ENCODE assay signal across 1 cellular context in genomic region chr1:85681087-85681486, GRCh38.
A peak's percentile ranks its signal among the peaks of the same experiment; 100 is the strongest.
TF ChIP-seq lines count a peak whose summit lies in the region.

No MANE protein-coding gene starts in this region.

TF ChIP-seq in HepG2, 621 proteins besides CTCF, POLR2A, EP300 and RAD21 (continued from another document and continues in another):
- TF ChIP-seq, protein P1, sequence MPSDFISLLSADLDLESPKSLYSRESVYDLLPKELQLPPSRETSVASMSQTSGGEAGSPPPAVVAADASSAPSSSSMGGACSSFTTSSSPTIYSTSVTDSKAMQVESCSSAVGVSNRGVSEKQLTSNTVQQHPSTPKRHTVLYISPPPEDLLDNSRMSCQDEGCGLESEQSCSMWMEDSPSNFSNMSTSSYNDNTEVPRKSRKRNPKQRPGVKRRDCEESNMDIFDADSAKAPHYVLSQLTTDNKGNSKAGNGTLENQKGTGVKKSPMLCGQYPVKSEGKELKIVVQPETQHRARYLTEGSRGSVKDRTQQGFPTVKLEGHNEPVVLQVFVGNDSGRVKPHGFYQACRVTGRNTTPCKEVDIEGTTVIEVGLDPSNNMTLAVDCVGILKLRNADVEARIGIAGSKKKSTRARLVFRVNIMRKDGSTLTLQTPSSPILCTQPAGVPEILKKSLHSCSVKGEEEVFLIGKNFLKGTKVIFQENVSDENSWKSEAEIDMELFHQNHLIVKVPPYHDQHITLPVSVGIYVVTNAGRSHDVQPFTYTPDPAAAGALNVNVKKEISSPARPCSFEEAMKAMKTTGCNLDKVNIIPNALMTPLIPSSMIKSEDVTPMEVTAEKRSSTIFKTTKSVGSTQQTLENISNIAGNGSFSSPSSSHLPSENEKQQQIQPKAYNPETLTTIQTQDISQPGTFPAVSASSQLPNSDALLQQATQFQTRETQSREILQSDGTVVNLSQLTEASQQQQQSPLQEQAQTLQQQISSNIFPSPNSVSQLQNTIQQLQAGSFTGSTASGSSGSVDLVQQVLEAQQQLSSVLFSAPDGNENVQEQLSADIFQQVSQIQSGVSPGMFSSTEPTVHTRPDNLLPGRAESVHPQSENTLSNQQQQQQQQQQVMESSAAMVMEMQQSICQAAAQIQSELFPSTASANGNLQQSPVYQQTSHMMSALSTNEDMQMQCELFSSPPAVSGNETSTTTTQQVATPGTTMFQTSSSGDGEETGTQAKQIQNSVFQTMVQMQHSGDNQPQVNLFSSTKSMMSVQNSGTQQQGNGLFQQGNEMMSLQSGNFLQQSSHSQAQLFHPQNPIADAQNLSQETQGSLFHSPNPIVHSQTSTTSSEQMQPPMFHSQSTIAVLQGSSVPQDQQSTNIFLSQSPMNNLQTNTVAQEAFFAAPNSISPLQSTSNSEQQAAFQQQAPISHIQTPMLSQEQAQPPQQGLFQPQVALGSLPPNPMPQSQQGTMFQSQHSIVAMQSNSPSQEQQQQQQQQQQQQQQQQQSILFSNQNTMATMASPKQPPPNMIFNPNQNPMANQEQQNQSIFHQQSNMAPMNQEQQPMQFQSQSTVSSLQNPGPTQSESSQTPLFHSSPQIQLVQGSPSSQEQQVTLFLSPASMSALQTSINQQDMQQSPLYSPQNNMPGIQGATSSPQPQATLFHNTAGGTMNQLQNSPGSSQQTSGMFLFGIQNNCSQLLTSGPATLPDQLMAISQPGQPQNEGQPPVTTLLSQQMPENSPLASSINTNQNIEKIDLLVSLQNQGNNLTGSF (CRISPR knock-in tag; IDR thresholded peaks at IDR 0.05): no peak
- TF ChIP-seq NONO (IDR thresholded peaks at IDR 0.05): no peak
- no peak for TF ChIP-seq NONO (CRISPR knock-in tag; conservative IDR thresholded peaks at IDR 0.05)
- TF ChIP-seq, protein P2, sequence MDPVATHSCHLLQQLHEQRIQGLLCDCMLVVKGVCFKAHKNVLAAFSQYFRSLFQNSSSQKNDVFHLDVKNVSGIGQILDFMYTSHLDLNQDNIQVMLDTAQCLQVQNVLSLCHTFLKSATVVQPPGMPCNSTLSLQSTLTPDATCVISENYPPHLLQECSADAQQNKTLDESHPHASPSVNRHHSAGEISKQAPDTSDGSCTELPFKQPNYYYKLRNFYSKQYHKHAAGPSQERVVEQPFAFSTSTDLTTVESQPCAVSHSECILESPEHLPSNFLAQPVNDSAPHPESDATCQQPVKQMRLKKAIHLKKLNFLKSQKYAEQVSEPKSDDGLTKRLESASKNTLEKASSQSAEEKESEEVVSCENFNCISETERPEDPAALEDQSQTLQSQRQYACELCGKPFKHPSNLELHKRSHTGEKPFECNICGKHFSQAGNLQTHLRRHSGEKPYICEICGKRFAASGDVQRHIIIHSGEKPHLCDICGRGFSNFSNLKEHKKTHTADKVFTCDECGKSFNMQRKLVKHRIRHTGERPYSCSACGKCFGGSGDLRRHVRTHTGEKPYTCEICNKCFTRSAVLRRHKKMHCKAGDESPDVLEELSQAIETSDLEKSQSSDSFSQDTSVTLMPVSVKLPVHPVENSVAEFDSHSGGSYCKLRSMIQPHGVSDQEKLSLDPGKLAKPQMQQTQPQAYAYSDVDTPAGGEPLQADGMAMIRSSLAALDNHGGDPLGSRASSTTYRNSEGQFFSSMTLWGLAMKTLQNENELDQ (CRISPR knock-in tag; IDR thresholded peaks at IDR 0.05; ENCODE audit: borderline replicate concordance): no peak
- no peak for TF ChIP-seq ZNF224 (CRISPR knock-in tag; IDR thresholded peaks at IDR 0.05)
- TF ChIP-seq ZNF792 (CRISPR knock-in tag; IDR thresholded peaks at IDR 0.05): no peak
- no peak for TF ChIP-seq NR2F1 (CRISPR knock-in tag; IDR thresholded peaks at IDR 0.05)
- TF ChIP-seq, protein P3, sequence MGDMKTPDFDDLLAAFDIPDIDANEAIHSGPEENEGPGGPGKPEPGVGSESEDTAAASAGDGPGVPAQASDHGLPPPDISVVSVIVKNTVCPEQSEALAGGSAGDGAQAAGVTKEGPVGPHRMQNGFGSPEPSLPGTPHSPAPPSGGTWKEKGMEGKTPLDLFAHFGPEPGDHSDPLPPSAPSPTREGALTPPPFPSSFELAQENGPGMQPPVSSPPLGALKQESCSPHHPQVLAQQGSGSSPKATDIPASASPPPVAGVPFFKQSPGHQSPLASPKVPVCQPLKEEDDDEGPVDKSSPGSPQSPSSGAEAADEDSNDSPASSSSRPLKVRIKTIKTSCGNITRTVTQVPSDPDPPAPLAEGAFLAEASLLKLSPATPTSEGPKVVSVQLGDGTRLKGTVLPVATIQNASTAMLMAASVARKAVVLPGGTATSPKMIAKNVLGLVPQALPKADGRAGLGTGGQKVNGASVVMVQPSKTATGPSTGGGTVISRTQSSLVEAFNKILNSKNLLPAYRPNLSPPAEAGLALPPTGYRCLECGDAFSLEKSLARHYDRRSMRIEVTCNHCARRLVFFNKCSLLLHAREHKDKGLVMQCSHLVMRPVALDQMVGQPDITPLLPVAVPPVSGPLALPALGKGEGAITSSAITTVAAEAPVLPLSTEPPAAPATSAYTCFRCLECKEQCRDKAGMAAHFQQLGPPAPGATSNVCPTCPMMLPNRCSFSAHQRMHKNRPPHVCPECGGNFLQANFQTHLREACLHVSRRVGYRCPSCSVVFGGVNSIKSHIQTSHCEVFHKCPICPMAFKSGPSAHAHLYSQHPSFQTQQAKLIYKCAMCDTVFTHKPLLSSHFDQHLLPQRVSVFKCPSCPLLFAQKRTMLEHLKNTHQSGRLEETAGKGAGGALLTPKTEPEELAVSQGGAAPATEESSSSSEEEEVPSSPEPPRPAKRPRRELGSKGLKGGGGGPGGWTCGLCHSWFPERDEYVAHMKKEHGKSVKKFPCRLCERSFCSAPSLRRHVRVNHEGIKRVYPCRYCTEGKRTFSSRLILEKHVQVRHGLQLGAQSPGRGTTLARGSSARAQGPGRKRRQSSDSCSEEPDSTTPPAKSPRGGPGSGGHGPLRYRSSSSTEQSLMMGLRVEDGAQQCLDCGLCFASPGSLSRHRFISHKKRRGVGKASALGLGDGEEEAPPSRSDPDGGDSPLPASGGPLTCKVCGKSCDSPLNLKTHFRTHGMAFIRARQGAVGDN (CRISPR knock-in tag; IDR thresholded peaks at IDR 0.05): no peak
- TF ChIP-seq ZNF703 (CRISPR knock-in tag; IDR thresholded peaks at IDR 0.05; ENCODE audit: borderline replicate concordance): no peak
- no peak for TF ChIP-seq ZNF484 (CRISPR knock-in tag; IDR thresholded peaks at IDR 0.05; ENCODE audit: borderline replicate concordance, low read depth)
- TF ChIP-seq RFX3 (CRISPR knock-in tag; IDR thresholded peaks at IDR 0.05): peak; percentile 81
- TF ChIP-seq RARG (CRISPR knock-in tag; IDR thresholded peaks at IDR 0.05; ENCODE audit: low read depth): no peak
- no peak for TF ChIP-seq SP4 (CRISPR knock-in tag; IDR thresholded peaks at IDR 0.05)
- no peak for TF ChIP-seq ZNF556 (CRISPR knock-in tag; IDR thresholded peaks at IDR 0.05; ENCODE audit: borderline replicate concordance)
- TF ChIP-seq ZNF18 (CRISPR knock-in tag; IDR thresholded peaks at IDR 0.05; ENCODE audit: insufficient replicate concordance): no peak
- TF ChIP-seq ZNF646 (CRISPR knock-in tag; IDR thresholded peaks at IDR 0.05): no peak
- TF ChIP-seq ZMYM2 (CRISPR knock-in tag; IDR thresholded peaks at IDR 0.05): no peak
- TF ChIP-seq NFKBIZ (CRISPR knock-in tag; IDR thresholded peaks at IDR 0.05): no peak
- TF ChIP-seq, protein P4, sequence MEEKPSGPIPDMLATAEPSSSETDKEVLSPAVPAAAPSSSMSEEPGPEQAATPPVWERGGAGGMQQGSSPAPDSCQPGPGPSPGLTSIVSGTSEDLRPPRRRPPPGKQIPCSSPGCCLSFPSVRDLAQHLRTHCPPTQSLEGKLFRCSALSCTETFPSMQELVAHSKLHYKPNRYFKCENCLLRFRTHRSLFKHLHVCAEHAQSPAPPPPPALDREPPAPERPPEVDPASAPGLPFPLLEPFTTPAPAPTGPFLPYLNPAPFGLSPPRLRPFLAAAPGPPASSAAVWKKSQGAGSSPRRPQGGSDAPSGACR (CRISPR knock-in tag; IDR thresholded peaks at IDR 0.05): no peak
- no peak for TF ChIP-seq ARHGAP35 (CRISPR knock-in tag; IDR thresholded peaks at IDR 0.05; ENCODE audit: borderline replicate concordance)
- no peak for TF ChIP-seq WIZ (CRISPR knock-in tag; IDR thresholded peaks at IDR 0.05)
- no peak for TF ChIP-seq ZFP90 (CRISPR knock-in tag; IDR thresholded peaks at IDR 0.05; ENCODE audit: borderline replicate concordance)
- peak; percentile 69 for TF ChIP-seq SKI (IDR thresholded peaks at IDR 0.05; ENCODE audit: partially characterized antibody)
- no peak for TF ChIP-seq ISX (CRISPR knock-in tag; conservative IDR thresholded peaks at IDR 0.05)
- TF ChIP-seq FOXJ3 (CRISPR knock-in tag; IDR thresholded peaks at IDR 0.05; ENCODE audit: borderline replicate concordance): peak; percentile 96
- no peak for TF ChIP-seq BORCS8-MEF2B (CRISPR knock-in tag; IDR thresholded peaks at IDR 0.05)
- no peak for TF ChIP-seq ZNF235 (CRISPR knock-in tag; IDR thresholded peaks at IDR 0.05; ENCODE audit: borderline replicate concordance)
- TF ChIP-seq ZNF749 (CRISPR knock-in tag; IDR thresholded peaks at IDR 0.05; ENCODE audit: borderline replicate concordance): no peak
- no peak for TF ChIP-seq ELF4 (CRISPR knock-in tag; IDR thresholded peaks at IDR 0.05; ENCODE audit: borderline replicate concordance)
- TF ChIP-seq, protein P5, sequence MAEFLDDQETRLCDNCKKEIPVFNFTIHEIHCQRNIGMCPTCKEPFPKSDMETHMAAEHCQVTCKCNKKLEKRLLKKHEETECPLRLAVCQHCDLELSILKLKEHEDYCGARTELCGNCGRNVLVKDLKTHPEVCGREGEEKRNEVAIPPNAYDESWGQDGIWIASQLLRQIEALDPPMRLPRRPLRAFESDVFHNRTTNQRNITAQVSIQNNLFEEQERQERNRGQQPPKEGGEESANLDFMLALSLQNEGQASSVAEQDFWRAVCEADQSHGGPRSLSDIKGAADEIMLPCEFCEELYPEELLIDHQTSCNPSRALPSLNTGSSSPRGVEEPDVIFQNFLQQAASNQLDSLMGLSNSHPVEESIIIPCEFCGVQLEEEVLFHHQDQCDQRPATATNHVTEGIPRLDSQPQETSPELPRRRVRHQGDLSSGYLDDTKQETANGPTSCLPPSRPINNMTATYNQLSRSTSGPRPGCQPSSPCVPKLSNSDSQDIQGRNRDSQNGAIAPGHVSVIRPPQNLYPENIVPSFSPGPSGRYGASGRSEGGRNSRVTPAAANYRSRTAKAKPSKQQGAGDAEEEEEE (CRISPR knock-in tag; IDR thresholded peaks at IDR 0.05; ENCODE audit: borderline replicate concordance): no peak
- TF ChIP-seq KAT7 (CRISPR knock-in tag; IDR thresholded peaks at IDR 0.05; ENCODE audit: borderline replicate concordance): no peak
- TF ChIP-seq TRIM22 (IDR thresholded peaks at IDR 0.05): no peak
